In the genomic region with DNA sequence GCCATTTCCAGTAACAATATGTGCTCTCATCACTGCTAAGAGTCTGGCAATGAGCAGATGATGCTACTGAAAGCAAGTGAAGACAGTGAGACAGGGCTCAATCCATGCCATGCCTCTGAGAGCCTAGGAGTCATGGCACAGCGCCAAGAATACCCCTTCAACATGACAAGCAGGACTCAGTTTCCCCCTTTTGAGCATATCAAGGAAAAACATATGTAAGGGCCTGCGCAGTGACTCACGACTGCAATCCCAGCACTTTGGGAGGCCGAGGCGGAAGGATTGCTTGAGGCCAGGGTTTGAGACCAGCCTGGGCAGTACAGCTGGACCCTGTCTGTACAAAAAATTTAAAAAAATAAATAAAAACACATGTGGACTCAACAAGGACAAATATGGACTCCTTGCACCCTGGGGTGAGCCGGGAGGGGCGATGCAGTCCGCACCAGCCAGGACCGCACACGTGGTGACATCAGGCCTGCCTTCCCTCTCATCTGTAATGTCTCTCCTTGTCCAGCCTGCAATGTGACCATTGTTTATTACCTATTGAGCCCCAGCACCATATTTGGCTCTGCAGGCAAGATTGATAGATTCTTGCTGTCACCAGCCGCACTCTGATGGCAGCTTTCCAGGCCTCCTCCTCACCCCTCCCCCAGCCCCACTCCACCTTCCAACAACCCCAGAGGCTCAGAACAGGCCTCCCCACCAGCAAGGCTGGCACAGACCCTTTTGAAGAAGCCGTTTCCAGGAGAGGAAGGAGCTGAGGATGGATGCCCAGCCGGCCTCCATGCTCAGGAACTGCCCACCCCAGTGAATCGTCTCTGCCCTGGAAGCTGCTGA, we compare ENCODE assay signal across 1 cellular context.
TF ChIP-seq lines count a peak whose summit lies in the region.

No MANE protein-coding gene starts in this region.

TF ChIP-seq in K562, 482 proteins besides CTCF, POLR2A, EP300 and RAD21 (continued from another document and continues in another):
- TF ChIP-seq, protein P1, sequence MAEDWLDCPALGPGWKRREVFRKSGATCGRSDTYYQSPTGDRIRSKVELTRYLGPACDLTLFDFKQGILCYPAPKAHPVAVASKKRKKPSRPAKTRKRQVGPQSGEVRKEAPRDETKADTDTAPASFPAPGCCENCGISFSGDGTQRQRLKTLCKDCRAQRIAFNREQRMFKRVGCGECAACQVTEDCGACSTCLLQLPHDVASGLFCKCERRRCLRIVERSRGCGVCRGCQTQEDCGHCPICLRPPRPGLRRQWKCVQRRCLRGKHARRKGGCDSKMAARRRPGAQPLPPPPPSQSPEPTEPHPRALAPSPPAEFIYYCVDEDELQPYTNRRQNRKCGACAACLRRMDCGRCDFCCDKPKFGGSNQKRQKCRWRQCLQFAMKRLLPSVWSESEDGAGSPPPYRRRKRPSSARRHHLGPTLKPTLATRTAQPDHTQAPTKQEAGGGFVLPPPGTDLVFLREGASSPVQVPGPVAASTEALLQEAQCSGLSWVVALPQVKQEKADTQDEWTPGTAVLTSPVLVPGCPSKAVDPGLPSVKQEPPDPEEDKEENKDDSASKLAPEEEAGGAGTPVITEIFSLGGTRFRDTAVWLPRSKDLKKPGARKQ (CRISPR knock-in tag; IDR thresholded peaks at IDR 0.05): no peak
- peak; percentile 41 to 82; a peak in 3 of 4 replicates for TF ChIP-seq MAZ (CRISPR knock-in tag; conservative IDR thresholded peaks at IDR 0.05 in 1 of 2, IDR thresholded peaks at IDR 0.05 in 1 of 2)
- TF ChIP-seq HCFC1 (IDR thresholded peaks at IDR 0.05; ENCODE audit: low read depth, low read length): no peak; the same call in 1 of the 2 replicates
- TF ChIP-seq ARHGAP35 (IDR thresholded peaks at IDR 0.05; ENCODE audit: partially characterized antibody): no peak
- TF ChIP-seq HINFP (tag; conservative IDR thresholded peaks at IDR 0.05; ENCODE audit: low read depth): no peak
- TF ChIP-seq, protein P2, sequence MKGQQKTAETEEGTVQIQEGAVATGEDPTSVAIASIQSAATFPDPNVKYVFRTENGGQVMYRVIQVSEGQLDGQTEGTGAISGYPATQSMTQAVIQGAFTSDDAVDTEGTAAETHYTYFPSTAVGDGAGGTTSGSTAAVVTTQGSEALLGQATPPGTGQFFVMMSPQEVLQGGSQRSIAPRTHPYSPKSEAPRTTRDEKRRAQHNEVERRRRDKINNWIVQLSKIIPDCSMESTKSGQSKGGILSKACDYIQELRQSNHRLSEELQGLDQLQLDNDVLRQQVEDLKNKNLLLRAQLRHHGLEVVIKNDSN (CRISPR knock-in tag; IDR thresholded peaks at IDR 0.05): peak; percentile 74
- TF ChIP-seq FIP1L1 (IDR thresholded peaks at IDR 0.05; ENCODE audit: low read depth, low read length, poor library complexity, severe bottlenecking): no peak
- TF ChIP-seq SMAD1 (IDR thresholded peaks at IDR 0.05; ENCODE audit: low read depth, low read length, partially characterized antibody): peak; percentile 55
- no peak; a peak in 1 of 4 replicates for TF ChIP-seq KDM1A (IDR thresholded peaks at IDR 0.05)
- TF ChIP-seq, protein P3, sequence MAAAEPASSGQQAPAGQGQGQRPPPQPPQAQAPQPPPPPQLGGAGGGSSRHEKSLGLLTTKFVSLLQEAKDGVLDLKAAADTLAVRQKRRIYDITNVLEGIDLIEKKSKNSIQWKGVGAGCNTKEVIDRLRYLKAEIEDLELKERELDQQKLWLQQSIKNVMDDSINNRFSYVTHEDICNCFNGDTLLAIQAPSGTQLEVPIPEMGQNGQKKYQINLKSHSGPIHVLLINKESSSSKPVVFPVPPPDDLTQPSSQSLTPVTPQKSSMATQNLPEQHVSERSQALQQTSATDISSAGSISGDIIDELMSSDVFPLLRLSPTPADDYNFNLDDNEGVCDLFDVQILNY (CRISPR knock-in tag; IDR thresholded peaks at IDR 0.05): no peak
- no peak for TF ChIP-seq ZBTB8A (IDR thresholded peaks at IDR 0.05; ENCODE audit: partially characterized antibody)
- TF ChIP-seq, protein P4, sequence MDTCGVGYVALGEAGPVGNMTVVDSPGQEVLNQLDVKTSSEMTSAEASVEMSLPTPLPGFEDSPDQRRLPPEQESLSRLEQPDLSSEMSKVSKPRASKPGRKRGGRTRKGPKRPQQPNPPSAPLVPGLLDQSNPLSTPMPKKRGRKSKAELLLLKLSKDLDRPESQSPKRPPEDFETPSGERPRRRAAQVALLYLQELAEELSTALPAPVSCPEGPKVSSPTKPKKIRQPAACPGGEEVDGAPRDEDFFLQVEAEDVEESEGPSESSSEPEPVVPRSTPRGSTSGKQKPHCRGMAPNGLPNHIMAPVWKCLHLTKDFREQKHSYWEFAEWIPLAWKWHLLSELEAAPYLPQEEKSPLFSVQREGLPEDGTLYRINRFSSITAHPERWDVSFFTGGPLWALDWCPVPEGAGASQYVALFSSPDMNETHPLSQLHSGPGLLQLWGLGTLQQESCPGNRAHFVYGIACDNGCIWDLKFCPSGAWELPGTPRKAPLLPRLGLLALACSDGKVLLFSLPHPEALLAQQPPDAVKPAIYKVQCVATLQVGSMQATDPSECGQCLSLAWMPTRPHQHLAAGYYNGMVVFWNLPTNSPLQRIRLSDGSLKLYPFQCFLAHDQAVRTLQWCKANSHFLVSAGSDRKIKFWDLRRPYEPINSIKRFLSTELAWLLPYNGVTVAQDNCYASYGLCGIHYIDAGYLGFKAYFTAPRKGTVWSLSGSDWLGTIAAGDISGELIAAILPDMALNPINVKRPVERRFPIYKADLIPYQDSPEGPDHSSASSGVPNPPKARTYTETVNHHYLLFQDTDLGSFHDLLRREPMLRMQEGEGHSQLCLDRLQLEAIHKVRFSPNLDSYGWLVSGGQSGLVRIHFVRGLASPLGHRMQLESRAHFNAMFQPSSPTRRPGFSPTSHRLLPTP (IDR thresholded peaks at IDR 0.05; ENCODE audit: borderline replicate concordance, extremely low read depth, insufficient read length): no peak
- TF ChIP-seq ZKSCAN8 (CRISPR knock-in tag; IDR thresholded peaks at IDR 0.05): peak; percentile 78; the same call in 1 of the 2 replicates
- TF ChIP-seq ZNF644 (tag; IDR thresholded peaks at IDR 0.05; ENCODE audit: low read depth): peak; percentile 96
- 0 out of 2 replicates have a peak, but pooled peaks have one; percentile 6 for TF ChIP-seq OTX1 (CRISPR knock-in tag; IDR thresholded peaks at IDR 0.05)
- TF ChIP-seq HEY1 (CRISPR knock-in tag; IDR thresholded peaks at IDR 0.05; ENCODE audit: borderline replicate concordance): no peak
- TF ChIP-seq RBBP5 (IDR thresholded peaks at IDR 0.05; ENCODE audit: borderline replicate concordance, insufficient read depth, low read length, poor library complexity, severe bottlenecking): no peak
- peak; percentile 55; the same call in 1 of the 2 replicates for TF ChIP-seq KLF6 (CRISPR knock-in tag; IDR thresholded peaks at IDR 0.05; ENCODE audit: borderline replicate concordance)
- TF ChIP-seq, protein P5, sequence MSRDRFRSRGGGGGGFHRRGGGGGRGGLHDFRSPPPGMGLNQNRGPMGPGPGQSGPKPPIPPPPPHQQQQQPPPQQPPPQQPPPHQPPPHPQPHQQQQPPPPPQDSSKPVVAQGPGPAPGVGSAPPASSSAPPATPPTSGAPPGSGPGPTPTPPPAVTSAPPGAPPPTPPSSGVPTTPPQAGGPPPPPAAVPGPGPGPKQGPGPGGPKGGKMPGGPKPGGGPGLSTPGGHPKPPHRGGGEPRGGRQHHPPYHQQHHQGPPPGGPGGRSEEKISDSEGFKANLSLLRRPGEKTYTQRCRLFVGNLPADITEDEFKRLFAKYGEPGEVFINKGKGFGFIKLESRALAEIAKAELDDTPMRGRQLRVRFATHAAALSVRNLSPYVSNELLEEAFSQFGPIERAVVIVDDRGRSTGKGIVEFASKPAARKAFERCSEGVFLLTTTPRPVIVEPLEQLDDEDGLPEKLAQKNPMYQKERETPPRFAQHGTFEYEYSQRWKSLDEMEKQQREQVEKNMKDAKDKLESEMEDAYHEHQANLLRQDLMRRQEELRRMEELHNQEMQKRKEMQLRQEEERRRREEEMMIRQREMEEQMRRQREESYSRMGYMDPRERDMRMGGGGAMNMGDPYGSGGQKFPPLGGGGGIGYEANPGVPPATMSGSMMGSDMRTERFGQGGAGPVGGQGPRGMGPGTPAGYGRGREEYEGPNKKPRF (IDR thresholded peaks at IDR 0.05; ENCODE audit: low read depth, low read length): no peak
- peak; percentile 97 for TF ChIP-seq FOXJ2 (tag; IDR thresholded peaks at IDR 0.05)
- peak; percentile 83 for TF ChIP-seq CXXC5 (CRISPR knock-in tag; IDR thresholded peaks at IDR 0.05)
- no peak for TF ChIP-seq MECOM (CRISPR knock-in tag; IDR thresholded peaks at IDR 0.05)
- TF ChIP-seq ZNF561 (CRISPR knock-in tag; conservative IDR thresholded peaks at IDR 0.05): no peak
- peak; percentile 100 for TF ChIP-seq MEIS2 (IDR thresholded peaks at IDR 0.05; ENCODE audit: partially characterized antibody)
- peak; percentile 45; the same call in 1 of the 2 replicates for TF ChIP-seq MTA3 (IDR thresholded peaks at IDR 0.05; ENCODE audit: borderline replicate concordance)
- TF ChIP-seq PCBP2 (IDR thresholded peaks at IDR 0.05; ENCODE audit: low read depth, low read length, poor library complexity, severe bottlenecking): no peak
- no peak for TF ChIP-seq PRPF4 (IDR thresholded peaks at IDR 0.05; ENCODE audit: insufficient read depth, low read depth, low read length, poor library complexity, severe bottlenecking)
- TF ChIP-seq DDX20 (tag; IDR thresholded peaks at IDR 0.05; ENCODE audit: low read depth): no peak
- no peak for TF ChIP-seq SLC30A9 (CRISPR knock-in tag; IDR thresholded peaks at IDR 0.05)
- TF ChIP-seq ZNF75A (CRISPR knock-in tag; IDR thresholded peaks at IDR 0.05): no peak
- no peak for TF ChIP-seq HNRNPK (IDR thresholded peaks at IDR 0.05; ENCODE audit: low read depth, low read length, poor library complexity, severe bottlenecking)
- no peak for TF ChIP-seq SUPT5H (IDR thresholded peaks at IDR 0.05)
- no peak for TF ChIP-seq MAFF (IDR thresholded peaks at IDR 0.05; ENCODE audit: low read length)
- TF ChIP-seq CAMTA2 (CRISPR knock-in tag; conservative IDR thresholded peaks at IDR 0.05): no peak
- no peak for TF ChIP-seq NR1H2 (CRISPR knock-in tag; IDR thresholded peaks at IDR 0.05)
- TF ChIP-seq L3MBTL2 (IDR thresholded peaks at IDR 0.05): peak; percentile 96
- TF ChIP-seq PML (IDR thresholded peaks at IDR 0.05; ENCODE audit: low read length): no peak
- peak; percentile 70 for TF ChIP-seq JUND (IDR thresholded peaks at IDR 0.05; ENCODE audit: borderline replicate concordance, low read depth, low read length)
- TF ChIP-seq JUND (tag; IDR thresholded peaks at IDR 0.05; ENCODE audit: borderline replicate concordance, low read depth, low read length): peak; percentile 51; the same call in 1 of the 3 replicates
- TF ChIP-seq XRCC4 (IDR thresholded peaks at IDR 0.05; ENCODE audit: extremely low read depth, insufficient read depth, insufficient read length): no peak
- peak; percentile 59; the same call in 1 of the 2 replicates for TF ChIP-seq ZNF431 (CRISPR knock-in tag; IDR thresholded peaks at IDR 0.05)
- no peak for TF ChIP-seq NCOA6 (IDR thresholded peaks at IDR 0.05)
- no peak for TF ChIP-seq FUS (optimal IDR thresholded peaks at IDR 0.05; ENCODE audit: low read depth, low read length)
- TF ChIP-seq POLR2AphosphoS2 (IDR thresholded peaks at IDR 0.05; ENCODE audit: low read length): no peak
- TF ChIP-seq KDM4B (IDR thresholded peaks at IDR 0.05; ENCODE audit: borderline replicate concordance in 2 of 2, low read depth in 1 of 2): peak in 1 of 2 experiments; percentile 68; a peak in 1 of 4 replicates
- 0 out of 2 replicates have a peak, but pooled peaks have one; percentile 26 for TF ChIP-seq ZNF121 (CRISPR knock-in tag; conservative IDR thresholded peaks at IDR 0.05)
- TF ChIP-seq, protein P6, sequence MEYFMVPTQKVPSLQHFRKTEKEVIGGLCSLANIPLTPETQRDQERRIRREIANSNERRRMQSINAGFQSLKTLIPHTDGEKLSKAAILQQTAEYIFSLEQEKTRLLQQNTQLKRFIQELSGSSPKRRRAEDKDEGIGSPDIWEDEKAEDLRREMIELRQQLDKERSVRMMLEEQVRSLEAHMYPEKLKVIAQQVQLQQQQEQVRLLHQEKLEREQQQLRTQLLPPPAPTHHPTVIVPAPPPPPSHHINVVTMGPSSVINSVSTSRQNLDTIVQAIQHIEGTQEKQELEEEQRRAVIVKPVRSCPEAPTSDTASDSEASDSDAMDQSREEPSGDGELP (CRISPR knock-in tag; IDR thresholded peaks at IDR 0.05; ENCODE audit: borderline replicate concordance): peak; percentile 68; the same call in 1 of the 2 replicates
- TF ChIP-seq, protein P7, sequence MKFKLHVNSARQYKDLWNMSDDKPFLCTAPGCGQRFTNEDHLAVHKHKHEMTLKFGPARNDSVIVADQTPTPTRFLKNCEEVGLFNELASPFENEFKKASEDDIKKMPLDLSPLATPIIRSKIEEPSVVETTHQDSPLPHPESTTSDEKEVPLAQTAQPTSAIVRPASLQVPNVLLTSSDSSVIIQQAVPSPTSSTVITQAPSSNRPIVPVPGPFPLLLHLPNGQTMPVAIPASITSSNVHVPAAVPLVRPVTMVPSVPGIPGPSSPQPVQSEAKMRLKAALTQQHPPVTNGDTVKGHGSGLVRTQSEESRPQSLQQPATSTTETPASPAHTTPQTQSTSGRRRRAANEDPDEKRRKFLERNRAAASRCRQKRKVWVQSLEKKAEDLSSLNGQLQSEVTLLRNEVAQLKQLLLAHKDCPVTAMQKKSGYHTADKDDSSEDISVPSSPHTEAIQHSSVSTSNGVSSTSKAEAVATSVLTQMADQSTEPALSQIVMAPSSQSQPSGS (CRISPR knock-in tag; IDR thresholded peaks at IDR 0.05): no peak
- TF ChIP-seq CBFA2T3 (IDR thresholded peaks at IDR 0.05): peak; percentile 58
- TF ChIP-seq, protein P8, sequence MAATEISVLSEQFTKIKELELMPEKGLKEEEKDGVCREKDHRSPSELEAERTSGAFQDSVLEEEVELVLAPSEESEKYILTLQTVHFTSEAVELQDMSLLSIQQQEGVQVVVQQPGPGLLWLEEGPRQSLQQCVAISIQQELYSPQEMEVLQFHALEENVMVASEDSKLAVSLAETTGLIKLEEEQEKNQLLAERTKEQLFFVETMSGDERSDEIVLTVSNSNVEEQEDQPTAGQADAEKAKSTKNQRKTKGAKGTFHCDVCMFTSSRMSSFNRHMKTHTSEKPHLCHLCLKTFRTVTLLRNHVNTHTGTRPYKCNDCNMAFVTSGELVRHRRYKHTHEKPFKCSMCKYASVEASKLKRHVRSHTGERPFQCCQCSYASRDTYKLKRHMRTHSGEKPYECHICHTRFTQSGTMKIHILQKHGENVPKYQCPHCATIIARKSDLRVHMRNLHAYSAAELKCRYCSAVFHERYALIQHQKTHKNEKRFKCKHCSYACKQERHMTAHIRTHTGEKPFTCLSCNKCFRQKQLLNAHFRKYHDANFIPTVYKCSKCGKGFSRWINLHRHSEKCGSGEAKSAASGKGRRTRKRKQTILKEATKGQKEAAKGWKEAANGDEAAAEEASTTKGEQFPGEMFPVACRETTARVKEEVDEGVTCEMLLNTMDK (IDR thresholded peaks at IDR 0.05; ENCODE audit: borderline replicate concordance, insufficient read depth, low read depth, low read length, poor library complexity, severe bottlenecking): no peak
